In genomic region chr17:11935734-11936406, GRCh38 we compare ENCODE assay signal across 7 cellular contexts.
DNase-seq lines count a peak whose midpoint lies in the region; ATAC-seq and TF ChIP-seq lines count a peak whose summit lies in the region.

No MANE protein-coding gene starts in this region.

- ATAC-seq in psoas muscle (no peak), HG02759 (IDR thresholded peaks at IDR 0.05; ENCODE audit: unreplicated experiment) (no peak)

- peak; percentile 54 for DNase-seq in ELF-1 (ENCODE audit: low read depth, low spot score)
- DNase-seq in HuH-7.5 (ENCODE audit: low spot score): peak; percentile 11
- peak; percentile 10 for DNase-seq in fibroblast of the conjunctiva (ENCODE audit: low read depth)
- peak in 1 of 2 donors; percentile 25 for DNase-seq in psoas muscle
- DNase-seq in DMS79 (lab: John Stamatoyannopoulos, UW): no peak

- no peaks in the 10 kb centered on the region for H4K20me1 ChIP-seq in SU-DHL-6 (ENCODE audit: low read depth, low read length)

- no peak overlapping the region for H3K9ac ChIP-seq in SU-DHL-6 (ENCODE audit: low read length)

- H3K79me2 ChIP-seq in SU-DHL-6 (ENCODE audit: insufficient read depth, low read length): no peaks in the 10 kb centered on the region

- no peaks in the 10 kb centered on the region for H3K27me3 ChIP-seq in SU-DHL-6 (ENCODE audit: low read length)
- no peaks in the 10 kb centered on the region for H3K27me3 ChIP-seq in psoas muscle (ENCODE audit: insufficient read depth in 3 of 3, low read length in 2 of 3)

- WGBS in psoas muscle, 3 donors: 36 to 38% (median 38%) methylated on average over 14 of the region's 14 CpGs

- no peak overlapping the region for H2AFZ ChIP-seq in SU-DHL-6 (ENCODE audit: low read depth, low read length, severe bottlenecking)

- H3K4me3 ChIP-seq in SU-DHL-6 (ENCODE audit: insufficient read depth, low read length, poor library complexity, severe bottlenecking) (no peak overlapping the region), psoas muscle (no peak overlapping the region)

- H3K36me3 ChIP-seq in SU-DHL-6 (ENCODE audit: low read length) (no peaks in the 10 kb centered on the region), psoas muscle (ENCODE audit: insufficient read depth in 1 of 2, low read depth in 1 of 2) (no peaks in the 10 kb centered on the region)

- H3K4me1 ChIP-seq in psoas muscle: no peaks in the 10 kb centered on the region

- H3K9me3 ChIP-seq in SU-DHL-6 (ENCODE audit: insufficient read depth, low read length): no peaks in the 10 kb centered on the region
- no peaks in the 10 kb centered on the region for H3K9me3 ChIP-seq in psoas muscle

- no peaks in the 10 kb centered on the region for H3F3A ChIP-seq in SU-DHL-6 (ENCODE audit: insufficient read depth)

- H3K27ac ChIP-seq in SU-DHL-6 (ENCODE audit: low read depth, low read length): no peak overlapping the region
- H3K27ac ChIP-seq in psoas muscle: no peak overlapping the region

- TF ChIP-seq CTCF in SU-DHL-6 (IDR thresholded peaks at IDR 0.05; ENCODE audit: insufficient read depth, low read length, poor library complexity, severe bottlenecking) (peak; percentile 75), psoas muscle (IDR thresholded peaks at IDR 0.05) (peak; percentile 66)

- intact Hi-C loops in psoas muscle (cut with DNase I): no loop called here

- no peaks in the 10 kb centered on the region for H3K9me2 ChIP-seq in SU-DHL-6 (replicated peaks; ENCODE audit: insufficient read depth, low read length)

- H3K4me2 ChIP-seq in SU-DHL-6 (ENCODE audit: low read depth, low read length, poor library complexity, severe bottlenecking): no peak overlapping the region
